ENCODE assay signal across 8 cellular contexts in the genomic region with DNA sequence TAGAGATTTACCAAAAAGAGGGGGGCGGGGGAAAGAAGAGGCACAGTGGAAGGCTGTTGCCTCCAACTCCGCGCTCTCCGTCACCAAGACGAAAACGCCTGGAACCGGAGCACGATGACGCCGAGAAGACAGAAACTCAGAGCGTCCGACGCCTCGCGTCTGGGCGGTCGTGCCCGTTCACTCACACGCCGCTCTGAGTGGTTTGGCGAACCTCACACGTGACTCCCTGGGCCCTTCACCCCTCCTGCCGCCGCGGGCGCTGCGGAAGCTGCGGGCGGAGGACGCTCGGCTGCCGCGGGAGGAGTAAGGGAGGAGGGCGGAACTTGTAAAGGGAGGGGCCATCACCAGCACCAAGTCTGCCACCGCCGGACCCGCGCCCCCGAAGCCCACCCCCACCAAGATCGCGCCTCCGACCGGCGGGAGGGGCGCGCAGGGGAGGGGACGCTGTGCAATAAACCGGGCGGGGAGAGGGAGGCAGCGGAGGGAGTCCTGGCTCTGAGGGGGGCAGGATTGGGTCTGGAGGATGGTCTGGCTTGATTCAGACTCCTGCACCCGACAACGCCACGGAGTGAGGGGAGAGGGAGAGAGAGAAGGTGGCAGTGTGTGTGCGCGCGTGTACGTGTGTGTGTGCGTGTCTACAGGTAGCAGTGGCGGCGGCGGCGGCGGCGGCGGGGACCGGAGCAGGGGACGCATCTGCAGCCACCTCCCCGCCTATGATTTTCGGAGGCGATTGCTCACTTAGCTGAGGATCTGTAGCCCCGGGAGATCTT. TPM values are rescaled to one million over a fixed set of nuclear protein-coding genes. Genes with fewer than 3 reads are reported as not detected.
DNase-seq lines count a peak whose midpoint lies in the region; ATAC-seq and TF ChIP-seq lines count a peak whose summit lies in the region.

No MANE protein-coding gene starts in this region.

- intact Hi-C loops in heart left ventricle (cut with DNase I), result loop anchor here in 5 of 10 donors (5.0 to 10.0 kb wide), 8 partner anchors 408 to 1047 kb away; no protein-coding TSS in a partner anchor

- H3K4me1 Mint-ChIP-seq in osteocyte (ENCODE audit: unreplicated experiment), result peaks cover 36% of the 10 kb centered on the region

- H3K27ac ChIP-seq in heart left ventricle, result peak overlapping the region; percentile 11 to 91 (median 88)

- peaks cover 3% of the 10 kb centered on the region for H3K27me3 Mint-ChIP-seq in osteocyte (ENCODE audit: unreplicated experiment)

- peaks cover 0 to 34% (median 6%) of the 10 kb centered on the region in 12 donors for H3K4me1 ChIP-seq in heart left ventricle

- H3K9me3 ChIP-seq in heart left ventricle, result no peaks in the 10 kb centered on the region

- in situ Hi-C loops in G401 (cut with HindIII; ENCODE audit: low sequenced_read_pairs), result no loop called here

- DNase-seq in G401 (ENCODE audit: low spot score), result peak; percentile 95
- peak; percentile 74 for DNase-seq in Jurkat, Clone E6-1 (ENCODE audit: low read depth, low spot score)
- DNase-seq in anterior cingulate cortex (lab: John Stamatoyannopoulos, UW), result peak; percentile 39 to 94 (median 86)
- DNase-seq in heart left ventricle, result peak; percentile 85 to 94 (median 91)
- peak; percentile 89 for DNase-seq in osteocyte (ENCODE audit: extremely low spot score, unreplicated experiment)
- DNase-seq in HT-29 (ENCODE audit: low spot score), result no peak

- peak overlapping the region; percentile 92 for H3K4me3 Mint-ChIP-seq in osteocyte (ENCODE audit: unreplicated experiment)

- peak overlapping the region; percentile 82 for H3K27ac Mint-ChIP-seq in osteocyte (ENCODE audit: unreplicated experiment)

- H3K36me3 ChIP-seq in heart left ventricle, result no peaks in the 10 kb centered on the region

- H3K4me3 ChIP-seq in Jurkat, Clone E6-1 (ENCODE audit: low read length), result peak overlapping the region; percentile 59
- peak overlapping the region; percentile 51 to 81 (median 68) for H3K4me3 ChIP-seq in heart left ventricle

- H3K9me3 Mint-ChIP-seq in osteocyte (ENCODE audit: unreplicated experiment), result no peaks in the 10 kb centered on the region

- H3K27me3 ChIP-seq in heart left ventricle, result peaks cover 0 to 42% (median 0%) of the 10 kb centered on the region in 9 donors

- TF ChIP-seq CTCF in heart left ventricle (IDR thresholded peaks at IDR 0.05) (peak in 2 of 12 donors; percentile 16 to 24), osteocyte (IDR thresholded peaks at IDR 0.05) (no peak)

- 0 to 2% (median 1%) methylated on average over 52 to 71 of the region's 71 CpGs for WGBS in heart left ventricle, 4 donors

- ATAC-seq in GM21825 (IDR thresholded peaks at IDR 0.05; ENCODE audit: unreplicated experiment) (peak; percentile 95), heart left ventricle (peak; percentile 92 to 94 (median 94))

- TF ChIP-seq POLR2A in heart left ventricle (IDR thresholded peaks at IDR 0.05), result peak in 1 of 2 donors; percentile 76

- no peaks in the 10 kb centered on the region for H3K36me3 Mint-ChIP-seq in osteocyte (ENCODE audit: unreplicated experiment)

TF ChIP-seq in PFSK-1, 5 proteins besides CTCF, POLR2A, EP300 and RAD21:
- TF ChIP-seq FOXP2 (optimal IDR thresholded peaks at IDR 0.05; ENCODE audit: borderline replicate concordance, extremely low read depth, extremely low read length, insufficient read depth) (peak; percentile 12), SIN3A (IDR thresholded peaks at IDR 0.05; ENCODE audit: borderline replicate concordance, insufficient read depth, low read length) (no peak)

RNA-seq across cellular contexts. Expression of a gene that starts 1.9 kb away (rescaled TPM):
- total RNA-seq in G401 (2014; rRNA removed; shearing (Covaris generic)), result 8.4 and 11.2 TPM in 2 replicates
- not detected for polyA plus RNA-seq in Jurkat, Clone E6-1 (2012; ENCODE audit: insufficient read depth, insufficient read length)
- not detected for polyA plus RNA-seq in PFSK-1 (2012; ENCODE audit: insufficient read length, low read depth)
- total RNA-seq in heart left ventricle, result 10 to 100 TPM in 8 of 9 donors, 1 to 10 TPM in 1; 8.3 to 27.6 (median 17.0) TPM
- 1 to 10 TPM; 1.8 to 4.7 TPM for polyA plus RNA-seq in heart left ventricle
- 3.9 and 4.0 TPM in 2 replicates for total RNA-seq in osteocyte
- not detected in 2 replicates for total RNA-seq in HT-29 (2014; rRNA removed; shearing (Covaris generic))
